In genomic region chr14:64955297-64955696, GRCh38 we compare ENCODE assay signal across 1 cellular context.
TF ChIP-seq lines count a peak whose summit lies in the region.

No MANE protein-coding gene starts in this region.

TF ChIP-seq in HepG2, 621 proteins besides CTCF, POLR2A, EP300 and RAD21:
- TF ChIP-seq, protein P1, sequence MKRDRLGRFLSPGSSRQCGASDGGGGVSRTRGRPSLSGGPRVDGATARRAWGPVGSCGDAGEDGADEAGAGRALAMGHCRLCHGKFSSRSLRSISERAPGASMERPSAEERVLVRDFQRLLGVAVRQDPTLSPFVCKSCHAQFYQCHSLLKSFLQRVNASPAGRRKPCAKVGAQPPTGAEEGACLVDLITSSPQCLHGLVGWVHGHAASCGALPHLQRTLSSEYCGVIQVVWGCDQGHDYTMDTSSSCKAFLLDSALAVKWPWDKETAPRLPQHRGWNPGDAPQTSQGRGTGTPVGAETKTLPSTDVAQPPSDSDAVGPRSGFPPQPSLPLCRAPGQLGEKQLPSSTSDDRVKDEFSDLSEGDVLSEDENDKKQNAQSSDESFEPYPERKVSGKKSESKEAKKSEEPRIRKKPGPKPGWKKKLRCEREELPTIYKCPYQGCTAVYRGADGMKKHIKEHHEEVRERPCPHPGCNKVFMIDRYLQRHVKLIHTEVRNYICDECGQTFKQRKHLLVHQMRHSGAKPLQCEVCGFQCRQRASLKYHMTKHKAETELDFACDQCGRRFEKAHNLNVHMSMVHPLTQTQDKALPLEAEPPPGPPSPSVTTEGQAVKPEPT (CRISPR knock-in tag; IDR thresholded peaks at IDR 0.05; ENCODE audit: low read depth) = no peak
- TF ChIP-seq MED1 (CRISPR knock-in tag; IDR thresholded peaks at IDR 0.05) (0 out of 2 replicates have a peak, but pooled peaks have one; percentile 38), ZNF331 (CRISPR knock-in tag; IDR thresholded peaks at IDR 0.05) (peak; percentile 41; the same call in 1 of the 2 replicates), FOXA1 (IDR thresholded peaks at IDR 0.05) (no peak), FOXA1 (CRISPR knock-in tag; IDR thresholded peaks at IDR 0.05) (peak; percentile 67), ZNF138 (CRISPR knock-in tag; IDR thresholded peaks at IDR 0.05; ENCODE audit: low read depth) (no peak), ZNF292 (CRISPR knock-in tag; IDR thresholded peaks at IDR 0.05; ENCODE audit: borderline replicate concordance, low read depth) (no peak), FOXP4 (CRISPR knock-in tag; IDR thresholded peaks at IDR 0.05) (peak; percentile 62), LCORL (IDR thresholded peaks at IDR 0.05) (no peak), LCORL (CRISPR knock-in tag; IDR thresholded peaks at IDR 0.05) (no peak), ELF4 (CRISPR knock-in tag; IDR thresholded peaks at IDR 0.05; ENCODE audit: borderline replicate concordance) (no peak), BORCS8-MEF2B (CRISPR knock-in tag; IDR thresholded peaks at IDR 0.05) (no peak), SOX13 (IDR thresholded peaks at IDR 0.05) (no peak), SOX13 (CRISPR knock-in tag; conservative IDR thresholded peaks at IDR 0.05 in 1 of 2, IDR thresholded peaks at IDR 0.05 in 1 of 2) (peak in 1 of 2 experiments; percentile 32; a peak in 1 of 4 replicates), ZBTB39 (CRISPR knock-in tag; IDR thresholded peaks at IDR 0.05) (no peak), SALL1 (CRISPR knock-in tag; IDR thresholded peaks at IDR 0.05) (peak; percentile 22; the same call in 1 of the 2 replicates), ZNF263 (CRISPR knock-in tag; IDR thresholded peaks at IDR 0.05) (0 out of 2 replicates have a peak, but pooled peaks have one; percentile 23), TFDP1 (CRISPR knock-in tag; IDR thresholded peaks at IDR 0.05; ENCODE audit: borderline replicate concordance) (no peak), RXRB (CRISPR knock-in tag; IDR thresholded peaks at IDR 0.05; ENCODE audit: borderline replicate concordance) (no peak), MAX (IDR thresholded peaks at IDR 0.05) (0 out of 2 replicates have a peak, but pooled peaks have one; percentile 15), IRF2 (CRISPR knock-in tag; IDR thresholded peaks at IDR 0.05) (0 out of 2 replicates have a peak, but pooled peaks have one; percentile 28), RXRA (CRISPR knock-in tag; IDR thresholded peaks at IDR 0.05) (0 out of 2 replicates have a peak, but pooled peaks have one; percentile 19), ZNF644 (CRISPR knock-in tag; IDR thresholded peaks at IDR 0.05; ENCODE audit: low read depth) (no peak), ZNF878 (CRISPR knock-in tag; IDR thresholded peaks at IDR 0.05) (0 out of 2 replicates have a peak, but pooled peaks have one; percentile 49), TBX2 (CRISPR knock-in tag; IDR thresholded peaks at IDR 0.05; ENCODE audit: borderline replicate concordance) (peak; percentile 61; the same call in 1 of the 2 replicates), ATAD3A (CRISPR knock-in tag; IDR thresholded peaks at IDR 0.05) (no peak), SALL2 (CRISPR knock-in tag; IDR thresholded peaks at IDR 0.05) (no peak), HOXA3 (CRISPR knock-in tag; IDR thresholded peaks at IDR 0.05) (peak; percentile 21; the same call in 1 of the 2 replicates), GATAD2A (CRISPR knock-in tag; IDR thresholded peaks at IDR 0.05) (peak; percentile 40; the same call in 1 of the 2 replicates), ZNF569 (CRISPR knock-in tag; IDR thresholded peaks at IDR 0.05; ENCODE audit: borderline replicate concordance) (no peak), FOXA3 (CRISPR knock-in tag; IDR thresholded peaks at IDR 0.05) (peak; percentile 41; the same call in 1 of the 2 replicates), ZC3H13 (CRISPR knock-in tag; IDR thresholded peaks at IDR 0.05) (no peak), ZFX (CRISPR knock-in tag; IDR thresholded peaks at IDR 0.05; ENCODE audit: low read depth) (peak; percentile 37; the same call in 1 of the 2 replicates)
- TF ChIP-seq, protein P2, sequence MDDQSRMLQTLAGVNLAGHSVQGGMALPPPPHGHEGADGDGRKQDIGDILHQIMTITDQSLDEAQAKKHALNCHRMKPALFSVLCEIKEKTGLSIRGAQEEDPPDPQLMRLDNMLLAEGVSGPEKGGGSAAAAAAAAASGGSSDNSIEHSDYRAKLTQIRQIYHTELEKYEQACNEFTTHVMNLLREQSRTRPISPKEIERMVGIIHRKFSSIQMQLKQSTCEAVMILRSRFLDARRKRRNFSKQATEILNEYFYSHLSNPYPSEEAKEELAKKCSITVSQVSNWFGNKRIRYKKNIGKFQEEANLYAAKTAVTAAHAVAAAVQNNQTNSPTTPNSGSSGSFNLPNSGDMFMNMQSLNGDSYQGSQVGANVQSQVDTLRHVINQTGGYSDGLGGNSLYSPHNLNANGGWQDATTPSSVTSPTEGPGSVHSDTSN (CRISPR knock-in tag; IDR thresholded peaks at IDR 0.05; ENCODE audit: borderline replicate concordance) = no peak
- TF ChIP-seq, protein P3, sequence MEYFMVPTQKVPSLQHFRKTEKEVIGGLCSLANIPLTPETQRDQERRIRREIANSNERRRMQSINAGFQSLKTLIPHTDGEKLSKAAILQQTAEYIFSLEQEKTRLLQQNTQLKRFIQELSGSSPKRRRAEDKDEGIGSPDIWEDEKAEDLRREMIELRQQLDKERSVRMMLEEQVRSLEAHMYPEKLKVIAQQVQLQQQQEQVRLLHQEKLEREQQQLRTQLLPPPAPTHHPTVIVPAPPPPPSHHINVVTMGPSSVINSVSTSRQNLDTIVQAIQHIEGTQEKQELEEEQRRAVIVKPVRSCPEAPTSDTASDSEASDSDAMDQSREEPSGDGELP (IDR thresholded peaks at IDR 0.05; ENCODE audit: borderline replicate concordance, low read depth) = peak; percentile 24; the same call in 1 of the 2 replicates
- TF ChIP-seq, protein P4, sequence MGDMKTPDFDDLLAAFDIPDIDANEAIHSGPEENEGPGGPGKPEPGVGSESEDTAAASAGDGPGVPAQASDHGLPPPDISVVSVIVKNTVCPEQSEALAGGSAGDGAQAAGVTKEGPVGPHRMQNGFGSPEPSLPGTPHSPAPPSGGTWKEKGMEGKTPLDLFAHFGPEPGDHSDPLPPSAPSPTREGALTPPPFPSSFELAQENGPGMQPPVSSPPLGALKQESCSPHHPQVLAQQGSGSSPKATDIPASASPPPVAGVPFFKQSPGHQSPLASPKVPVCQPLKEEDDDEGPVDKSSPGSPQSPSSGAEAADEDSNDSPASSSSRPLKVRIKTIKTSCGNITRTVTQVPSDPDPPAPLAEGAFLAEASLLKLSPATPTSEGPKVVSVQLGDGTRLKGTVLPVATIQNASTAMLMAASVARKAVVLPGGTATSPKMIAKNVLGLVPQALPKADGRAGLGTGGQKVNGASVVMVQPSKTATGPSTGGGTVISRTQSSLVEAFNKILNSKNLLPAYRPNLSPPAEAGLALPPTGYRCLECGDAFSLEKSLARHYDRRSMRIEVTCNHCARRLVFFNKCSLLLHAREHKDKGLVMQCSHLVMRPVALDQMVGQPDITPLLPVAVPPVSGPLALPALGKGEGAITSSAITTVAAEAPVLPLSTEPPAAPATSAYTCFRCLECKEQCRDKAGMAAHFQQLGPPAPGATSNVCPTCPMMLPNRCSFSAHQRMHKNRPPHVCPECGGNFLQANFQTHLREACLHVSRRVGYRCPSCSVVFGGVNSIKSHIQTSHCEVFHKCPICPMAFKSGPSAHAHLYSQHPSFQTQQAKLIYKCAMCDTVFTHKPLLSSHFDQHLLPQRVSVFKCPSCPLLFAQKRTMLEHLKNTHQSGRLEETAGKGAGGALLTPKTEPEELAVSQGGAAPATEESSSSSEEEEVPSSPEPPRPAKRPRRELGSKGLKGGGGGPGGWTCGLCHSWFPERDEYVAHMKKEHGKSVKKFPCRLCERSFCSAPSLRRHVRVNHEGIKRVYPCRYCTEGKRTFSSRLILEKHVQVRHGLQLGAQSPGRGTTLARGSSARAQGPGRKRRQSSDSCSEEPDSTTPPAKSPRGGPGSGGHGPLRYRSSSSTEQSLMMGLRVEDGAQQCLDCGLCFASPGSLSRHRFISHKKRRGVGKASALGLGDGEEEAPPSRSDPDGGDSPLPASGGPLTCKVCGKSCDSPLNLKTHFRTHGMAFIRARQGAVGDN (CRISPR knock-in tag; IDR thresholded peaks at IDR 0.05) = peak; percentile 48
